9 cellular contexts compared by ENCODE assay signal in the genomic region with DNA sequence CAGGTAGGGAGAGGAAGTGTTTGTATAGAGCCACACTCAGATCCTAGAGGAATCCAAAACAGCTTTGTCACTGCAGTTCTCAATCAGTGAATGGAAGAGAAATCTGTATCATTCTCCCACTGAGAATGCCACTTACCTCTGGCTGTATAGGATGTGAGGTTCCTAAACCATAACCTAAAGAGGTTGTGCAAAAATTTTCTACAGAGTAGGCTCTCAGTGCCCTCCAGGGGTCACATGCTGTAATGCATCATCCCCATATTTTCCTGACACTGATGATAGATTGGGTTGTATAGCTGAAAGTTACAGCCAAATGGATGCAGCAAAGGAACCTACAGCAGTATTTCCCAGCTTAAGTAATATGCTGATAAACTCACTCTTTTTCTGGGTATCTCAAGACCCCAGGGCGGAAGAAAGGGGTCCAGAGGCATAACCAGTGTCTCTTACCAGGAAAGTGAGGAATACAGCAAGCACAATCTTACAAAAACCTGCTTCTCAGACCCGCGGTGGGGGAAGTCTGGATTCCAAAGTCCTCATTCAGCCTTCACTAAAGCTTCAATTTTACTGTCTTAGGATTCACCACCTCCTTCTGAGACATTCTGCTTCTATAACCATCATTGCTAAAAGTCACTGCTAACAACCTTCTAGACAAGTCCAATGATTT. TPM values are rescaled to one million over a fixed set of nuclear protein-coding genes. Genes with fewer than 3 reads are reported as not detected.
DNase-seq lines count a peak whose midpoint lies in the region; ATAC-seq, FAIRE-seq and TF ChIP-seq lines count a peak whose summit lies in the region.
"Had no signal": no experiment of that assay in that cellular context is flagged by ENCODE, and none has a peak within 500 bp of the region (broad histone marks: within the 10 kb centered on the region; RNA-seq: fewer than 3 reads in every experiment).

No MANE protein-coding gene starts in this region.

- no peak overlapping the region for H3K4me2 ChIP-seq in GM12878 (ENCODE audit: control insufficient read depth, insufficient read depth)

- H3K4me1 Mint-ChIP-seq in CD4-positive, CD25-positive, alpha-beta regulatory T cell = peaks cover 12 to 33% (median 22%) of the 10 kb centered on the region in 4 donors

- no peak for TF ChIP-seq EP300 in GM12878 (IDR thresholded peaks at IDR 0.05; ENCODE audit: borderline replicate concordance in 1 of 2, control insufficient read depth in 1 of 2, low read depth in 2 of 2, low read length in 2 of 2)

- H3K36me3 Mint-ChIP-seq in CD4-positive, CD25-positive, alpha-beta regulatory T cell = no peaks in the 10 kb centered on the region

- FAIRE-seq in GM12878 (lab: Jason Lieb, UNC) = peak; percentile 47

- H4K20me1 ChIP-seq in GM12878 (ENCODE audit: control insufficient read depth, insufficient read depth) = no peaks in the 10 kb centered on the region

- H3K9me3 Mint-ChIP-seq in CD4-positive, CD25-positive, alpha-beta regulatory T cell = no peaks in the 10 kb centered on the region

- BruUV-seq in GM12878 (replicated peaks; lab: Mats Ljungman, UMichigan) = no TSS peak

- TF ChIP-seq POLR2A in GM12878 (IDR thresholded peaks at IDR 0.05; ENCODE audit: low read depth, low read length) = no peak

- DNase-seq in CD4-positive, CD25-positive, alpha-beta regulatory T cell = peak in 2 of 3 donors; percentile 58 to 67
- no peak for DNase-seq in GM12864 (ENCODE audit: low read depth)
- peak; percentile 48 for DNase-seq in NCI-H460 (ENCODE audit: extremely low read depth, low read depth)
- DNase-seq in GM12878 (ENCODE audit: low read depth, low spot score) = no peak
- DNase-seq in lower lobe of right lung = no peak
- DNase-seq in GM19238 (ENCODE audit: insufficient read length, low spot score) = no peak

- no peak overlapping the region for H3K27ac Mint-ChIP-seq in CD4-positive, CD25-positive, alpha-beta regulatory T cell

- RAD21 ChIA-PET in GM12878 (lab: Charles Lee; ENCODE audit: unreplicated experiment) = interaction anchor here (0.6 to 7.4 kb wide), 17 partner anchors 8 to 202 kb away, joined by 3 to 49 read pairs (median 3); partner anchors contain the start of genes NCKAP5L and TMBIM6

- H3K4me1 ChIP-seq in CD4-positive, CD25-positive, alpha-beta regulatory T cell (ENCODE audit: control insufficient read depth, insufficient read depth, low read length, poor library complexity, severe bottlenecking) = peaks cover 19% of the 10 kb centered on the region
- H3K4me1 ChIP-seq in GM12878 (ENCODE audit: control insufficient read depth, insufficient read depth, low read length) (peaks cover 6% of the 10 kb centered on the region; the same call in 1 of the 2 replicates), lower lobe of right lung (peaks cover 19% of the 10 kb centered on the region)

- WGBS in GM12878 (ENCODE audit: insufficient coverage, insufficient replicate concordance, low lambda C conversion rate, missing lambda C conversion rate) = 63% methylated on average over 3 of the region's 3 CpGs

- no peak overlapping the region for H2AFZ ChIP-seq in GM12878 (ENCODE audit: control insufficient read depth, low read depth, low read length)

- H3K9ac ChIP-seq in GM12878 (ENCODE audit: control insufficient read depth, insufficient read depth, low read length) = no peak overlapping the region

- H3K4me3 Mint-ChIP-seq in CD4-positive, CD25-positive, alpha-beta regulatory T cell = peak overlapping the region in 2 of 4 donors; percentile 68 to 75

- H3K79me2 ChIP-seq in GM12878 (ENCODE audit: control insufficient read depth, insufficient read depth, low read length) = peaks cover 12% of the 10 kb centered on the region

- in situ Hi-C loops in GM12878 (cut with MboI) = loop anchor here (5.0 to 10.0 kb wide), 2 partner anchors 62 to 194 kb away; no protein-coding TSS in a partner anchor

- TF ChIP-seq CTCF in GM12864 (IDR thresholded peaks at IDR 0.05; ENCODE audit: low read depth, low read length, missing control alignments) = peak; percentile 76
- TF ChIP-seq CTCF in GM12878 (IDR thresholded peaks at IDR 0.05 in 2 of 3, conservative IDR thresholded peaks at IDR 0.05 in 1 of 3; ENCODE audit: control insufficient read depth in 2 of 3, extremely low read depth in 1 of 3, insufficient read depth in 1 of 3, low read depth in 3 of 3, low read length in 3 of 3) = peak; percentile 76 to 89 (median 88); a peak in 5 of 6 replicates
- TF ChIP-seq CTCF in lower lobe of right lung (IDR thresholded peaks at IDR 0.05) = peak; percentile 65

- no peaks in the 10 kb centered on the region for H3K27me3 Mint-ChIP-seq in CD4-positive, CD25-positive, alpha-beta regulatory T cell

- POLR2A ChIA-PET in GM12878 (lab: Charles Lee) = interaction anchor here (1.1 to 2.8 kb wide), 6 partner anchors 9 to 98 kb away, joined by 3 to 9 read pairs (median 5); partner anchors contain the start of gene TMBIM6

- H3K36me3 ChIP-seq in CD4-positive, CD25-positive, alpha-beta regulatory T cell (ENCODE audit: control insufficient read depth, insufficient read depth, low read length) = peaks cover 2% of the 10 kb centered on the region
- H3K36me3 ChIP-seq in GM12878 (ENCODE audit: control insufficient read depth in 2 of 2, insufficient read depth in 2 of 2, low read length in 1 of 2) (no peaks in the 10 kb centered on the region), lower lobe of right lung (no peaks in the 10 kb centered on the region)

- H3K27ac ChIP-seq in CD4-positive, CD25-positive, alpha-beta regulatory T cell (ENCODE audit: insufficient read depth, low read length, poor library complexity, severe bottlenecking) = no peak overlapping the region
- H3K27ac ChIP-seq in GM12878 (ENCODE audit: control insufficient read depth, insufficient read depth) (no peak overlapping the region), lower lobe of right lung (no peak overlapping the region)
- H3K27ac ChIP-seq: SK-N-MC had no signal

- H3K27me3 ChIP-seq in CD4-positive, CD25-positive, alpha-beta regulatory T cell (ENCODE audit: control insufficient read depth, insufficient read depth, low read length) = no peaks in the 10 kb centered on the region
- H3K27me3 ChIP-seq in GM12878 (replicated peaks in 1 of 2; ENCODE audit: control insufficient read depth in 2 of 2, insufficient read depth in 2 of 2, low read length in 1 of 2) (no peaks in the 10 kb centered on the region), lower lobe of right lung (ENCODE audit: low read depth) (no peaks in the 10 kb centered on the region)

- CTCF ChIA-PET in GM12878 (lab: Yijun Ruan, JAX) = interaction anchor here (0.6 to 7.3 kb wide), 39 partner anchors 9 to 273 kb away, joined by 3 to 122 read pairs (median 6); partner anchors contain the start of genes COX14, NCKAP5L and TMBIM6

- TF ChIP-seq RAD21 in GM12878 (IDR thresholded peaks at IDR 0.05; ENCODE audit: insufficient read depth, low read depth, low read length) = peak; percentile 93

- H3K9me3 ChIP-seq in CD4-positive, CD25-positive, alpha-beta regulatory T cell (ENCODE audit: control insufficient read depth in 2 of 2, low read length in 2 of 2) = no peaks in the 10 kb centered on the region
- H3K9me3 ChIP-seq in GM12878 (replicated peaks; ENCODE audit: control insufficient read depth, insufficient read depth, low read length) (no peaks in the 10 kb centered on the region), lower lobe of right lung (no peaks in the 10 kb centered on the region)

- intact Hi-C loops in GM12878 (cut with micrococcal nuclease; ENCODE audit: unreplicated experiment) = loop anchor here (1.0 to 10.0 kb wide), 2 partner anchors 63 to 204 kb away; no protein-coding TSS in a partner anchor
- intact Hi-C loops in lower lobe of right lung (cut with DNase I) = no loop called here

- SMC1A ChIA-PET in GM12878 (lab: Charles Lee; ENCODE audit: uncharacterized antibody, unreplicated experiment) = interaction anchor here (0.8 to 4.3 kb wide), 20 partner anchors 11 to 269 kb away, joined by 3 to 56 read pairs (median 4); partner anchors contain the start of genes NCKAP5L and TMBIM6

- peak; percentile 30 to 32 for ATAC-seq in CD4-positive, CD25-positive, alpha-beta regulatory T cell (ENCODE audit: low read depth in 2 of 2)
- ATAC-seq in GM12878 (peak; percentile 46), lower lobe of right lung (peak in 1 of 2 donors; percentile 30), HG03342 (IDR thresholded peaks at IDR 0.05; ENCODE audit: unreplicated experiment) (no peak), GM21825 (IDR thresholded peaks at IDR 0.05; ENCODE audit: unreplicated experiment) (no peak)

- H3K4me3 ChIP-seq in CD4-positive, CD25-positive, alpha-beta regulatory T cell (ENCODE audit: low read depth, low read length) = no peak overlapping the region
- H3K4me3 ChIP-seq in GM12864 (ENCODE audit: low read depth, low read length) = no peak overlapping the region
- H3K4me3 ChIP-seq in GM12878 = no peak overlapping the region
- no peak overlapping the region for H3K4me3 ChIP-seq in lower lobe of right lung
- H3K4me3 ChIP-seq: SK-N-MC had no signal

RNA-seq across cellular contexts. Expression of gene BCDIN3D, which starts 3.8 kb away (rescaled TPM):
- total RNA-seq in CD4-positive, CD25-positive, alpha-beta regulatory T cell = 4.6 TPM
- 1 to 10 TPM; 7.3 to 9.8 (median 8.7) TPM for polyA plus RNA-seq in CD4-positive, CD25-positive, alpha-beta regulatory T cell
- 8.5 and 9.1 TPM in 2 replicates for total RNA-seq in NCI-H460 (2014; rRNA removed; shearing (Covaris generic))
- polyA plus RNA-seq in NCI-H460 (2014; cell fraction: nucleus; rRNA removed) = 1.1 and 3.1 TPM in 2 replicates
- total RNA-seq in GM12878 (2013; cell fraction: nucleolus; rRNA removed) = 7.3 and 8.3 TPM in 2 replicates
- total RNA-seq in GM12878 (2014; rRNA removed) (5.8 and 6.0 TPM in 2 replicates), GM12878 (2014; rRNA removed; fragmentation: Illumina TruSeq; extraction: Trizol) (6.2 and 6.4 TPM in 2 replicates), GM12878 (2021) (5.6 and 7.1 TPM in 2 replicates), lower lobe of right lung (5.1 TPM)
- polyA plus RNA-seq in GM12878 (2011; ENCODE audit: low read depth) = 2.5 TPM
- polyA plus RNA-seq in GM12878 (2011; rRNA removed) (3.7 and 4.1 TPM in 2 replicates), GM12878 (2014; fragmentation: Illumina TruSeq; extraction: Trizol) (6.7 and 7.8 TPM in 2 replicates), GM12878 (2014; fragmentation: Nextera tagmentation; extraction: Ambion mirVana) (1 to 10 TPM; 5.5 to 6.3 TPM), GM12878 (2014; rRNA removed) (4.7 and 7.2 TPM in 2 replicates), GM12878 (2016; fragmentation: Nextera tagmentation; extraction: Ambion mirVana) (1 to 10 TPM; 6.5 to 6.8 TPM)
- polyA plus RNA-seq in GM12878 (2011; cell fraction: cytosol; rRNA removed) = 3.5 and 4.0 TPM in 2 replicates
- polyA plus RNA-seq in GM12878 (2011; cell fraction: nucleus; rRNA removed) = 2.6 and 2.9 TPM in 2 replicates
- polyA plus RNA-seq in GM12878 (2012) = 3.0 and 4.6 TPM in 2 replicates
- 5.0 and 8.6 TPM in 2 replicates for polyA minus RNA-seq in GM12878 (2011; rRNA and poly(A)+ RNA removed)
- polyA minus RNA-seq in GM12878 (2011; cell fraction: cytosol; rRNA and poly(A)+ RNA removed) = 1.8 and 1.9 TPM in 2 replicates
- 3.1 and 6.7 TPM in 2 replicates for polyA minus RNA-seq in GM12878 (2011; cell fraction: nucleus; rRNA and poly(A)+ RNA removed)

RNA-seq across cellular contexts. Expression of gene NCKAP5L, which starts 10.9 kb away (rescaled TPM):
- total RNA-seq in CD4-positive, CD25-positive, alpha-beta regulatory T cell = 7.8 TPM
- polyA plus RNA-seq in CD4-positive, CD25-positive, alpha-beta regulatory T cell = under 1 TPM; 0.18 to 0.91 (median 0.56) TPM
- total RNA-seq in NCI-H460 (2014; rRNA removed; shearing (Covaris generic)) = 7.2 and 7.5 TPM in 2 replicates
- 3.4 and 5.4 TPM in 2 replicates for polyA plus RNA-seq in NCI-H460 (2014; cell fraction: nucleus; rRNA removed)
- total RNA-seq in GM12878 (2013; cell fraction: nucleolus; rRNA removed) = 37.5 and 39.4 TPM in 2 replicates
- 8.2 TPM in 2 replicates for total RNA-seq in GM12878 (2014; rRNA removed)
- total RNA-seq in GM12878 (2014; rRNA removed; fragmentation: Illumina TruSeq; extraction: Trizol) = 4.3 and 4.4 TPM in 2 replicates
- 14.8 and 15.8 TPM in 2 replicates for total RNA-seq in GM12878 (2021)
- 1.6 TPM for polyA plus RNA-seq in GM12878 (2011; ENCODE audit: low read depth)
- polyA plus RNA-seq in GM12878 (2011; rRNA removed) = 2.1 and 3.1 TPM in 2 replicates
- polyA plus RNA-seq in GM12878 (2011; cell fraction: cytosol; rRNA removed) = 3.0 and 4.2 TPM in 2 replicates
- 17.3 and 21.6 TPM in 2 replicates for polyA plus RNA-seq in GM12878 (2011; cell fraction: nucleus; rRNA removed)
- 5.6 and 6.3 TPM in 2 replicates for polyA plus RNA-seq in GM12878 (2012)
- 1.1 and 3.4 TPM in 2 replicates for polyA plus RNA-seq in GM12878 (2014; fragmentation: Illumina TruSeq; extraction: Trizol)
- under 1 TPM; 0.03 to 0.16 TPM for polyA plus RNA-seq in GM12878 (2014; fragmentation: Nextera tagmentation; extraction: Ambion mirVana)
- polyA plus RNA-seq in GM12878 (2014; rRNA removed) = 8.1 and 10.7 TPM in 2 replicates
- 1 to 10 TPM; 4.4 to 5.5 TPM for polyA plus RNA-seq in GM12878 (2016; fragmentation: Nextera tagmentation; extraction: Ambion mirVana)
- polyA minus RNA-seq in GM12878 (2011; rRNA and poly(A)+ RNA removed) = 7.7 and 11.0 TPM in 2 replicates
- 4.1 and 5.1 TPM in 2 replicates for polyA minus RNA-seq in GM12878 (2011; cell fraction: cytosol; rRNA and poly(A)+ RNA removed)
- polyA minus RNA-seq in GM12878 (2011; cell fraction: nucleus; rRNA and poly(A)+ RNA removed) = 8.6 and 13.6 TPM in 2 replicates
- total RNA-seq in lower lobe of right lung = 24.5 TPM

Comparison
In these comparisons a context has a peak if more than half of its experiments do, and no peak if none do; other contexts are left out.
1. ATAC-seq: peak in CD4-positive, CD25-positive, alpha-beta regulatory T cell (2 of 2) and GM12878 (single experiment); none in HG03342 (single experiment) and GM21825 (single experiment).
2. DNase-seq: peak in CD4-positive, CD25-positive, alpha-beta regulatory T cell (2 of 3) and NCI-H460 (single experiment); none in GM12864 (single experiment), GM12878 (single experiment), lower lobe of right lung (single experiment) and GM19238 (single experiment).
3. Peak in every context shown above with its lines, with median percentiles within 50 percentile points of each other: CTCF ChIP-seq.